In genomic region chr5:179373101-179373934, GRCh38 we compare ENCODE assay signal across 3 cellular contexts.
A peak's percentile ranks its signal among the peaks of the same experiment; 100 is the strongest.
TF ChIP-seq lines count a peak whose summit lies in the region.

No MANE protein-coding gene starts in this region.

TF ChIP-seq in HepG2, 621 proteins besides CTCF, POLR2A, EP300 and RAD21:
- no peak for TF ChIP-seq ZNF547 (CRISPR knock-in tag; IDR thresholded peaks at IDR 0.05)
- TF ChIP-seq MAF1 (CRISPR knock-in tag; IDR thresholded peaks at IDR 0.05; ENCODE audit: borderline replicate concordance): no peak
- no peak for TF ChIP-seq THRA (CRISPR knock-in tag; IDR thresholded peaks at IDR 0.05; ENCODE audit: borderline replicate concordance)
- no peak for TF ChIP-seq TFE3 (CRISPR knock-in tag; IDR thresholded peaks at IDR 0.05)

TF ChIP-seq in K562, 482 proteins besides CTCF, POLR2A, EP300 and RAD21:
- TF ChIP-seq NFYB (IDR thresholded peaks at IDR 0.05; ENCODE audit: extremely low read depth, insufficient read length): peak; percentile 34
- TF ChIP-seq SP2 (IDR thresholded peaks at IDR 0.05; ENCODE audit: extremely low read depth, low read depth, low read length, poor library complexity, severe bottlenecking): peak; percentile 22
- TF ChIP-seq PKNOX1 (IDR thresholded peaks at IDR 0.05): peak; percentile 93
- TF ChIP-seq NR2C2 (CRISPR knock-in tag; IDR thresholded peaks at IDR 0.05): no peak
- TF ChIP-seq NR2C2 (tag; IDR thresholded peaks at IDR 0.05): no peak
- no peak for TF ChIP-seq UBTF (IDR thresholded peaks at IDR 0.05; ENCODE audit: borderline replicate concordance in 1 of 2, low read depth in 2 of 2, low read length in 2 of 2)
TF ChIP-seq in K562: peak in this region for 3.

TF ChIP-seq in SK-N-SH treated with all-trans-retinoic acid at 6 μM for 48 hours, 23 proteins besides CTCF, POLR2A, EP300 and RAD21:
- TF ChIP-seq CSDC2 (CRISPR knock-in tag; IDR thresholded peaks at IDR 0.05) (no peak), ZFP30 (CRISPR knock-in tag; IDR thresholded peaks at IDR 0.05) (no peak), ZFP3 (CRISPR knock-in tag; IDR thresholded peaks at IDR 0.05) (no peak), ISL1 (CRISPR knock-in tag; IDR thresholded peaks at IDR 0.05) (no peak), CSRNP3 (CRISPR knock-in tag; IDR thresholded peaks at IDR 0.05) (no peak), ESRRG (CRISPR knock-in tag; IDR thresholded peaks at IDR 0.05) (no peak), PATZ1 (CRISPR knock-in tag; IDR thresholded peaks at IDR 0.05; ENCODE audit: borderline replicate concordance) (no peak), RARB (CRISPR knock-in tag; IDR thresholded peaks at IDR 0.05) (no peak), SNAI2 (CRISPR knock-in tag; IDR thresholded peaks at IDR 0.05) (no peak), ARNTL (CRISPR knock-in tag; IDR thresholded peaks at IDR 0.05; ENCODE audit: borderline replicate concordance, low read depth) (no peak), POU6F1 (CRISPR knock-in tag; IDR thresholded peaks at IDR 0.05; ENCODE audit: borderline replicate concordance, low read depth) (no peak), TOX (CRISPR knock-in tag; IDR thresholded peaks at IDR 0.05; ENCODE audit: borderline replicate concordance) (no peak), ZNF70 (CRISPR knock-in tag; IDR thresholded peaks at IDR 0.05) (no peak), BACH2 (CRISPR knock-in tag; IDR thresholded peaks at IDR 0.05; ENCODE audit: borderline replicate concordance) (no peak)
